9 cellular contexts compared by ENCODE assay signal in the genomic region with DNA sequence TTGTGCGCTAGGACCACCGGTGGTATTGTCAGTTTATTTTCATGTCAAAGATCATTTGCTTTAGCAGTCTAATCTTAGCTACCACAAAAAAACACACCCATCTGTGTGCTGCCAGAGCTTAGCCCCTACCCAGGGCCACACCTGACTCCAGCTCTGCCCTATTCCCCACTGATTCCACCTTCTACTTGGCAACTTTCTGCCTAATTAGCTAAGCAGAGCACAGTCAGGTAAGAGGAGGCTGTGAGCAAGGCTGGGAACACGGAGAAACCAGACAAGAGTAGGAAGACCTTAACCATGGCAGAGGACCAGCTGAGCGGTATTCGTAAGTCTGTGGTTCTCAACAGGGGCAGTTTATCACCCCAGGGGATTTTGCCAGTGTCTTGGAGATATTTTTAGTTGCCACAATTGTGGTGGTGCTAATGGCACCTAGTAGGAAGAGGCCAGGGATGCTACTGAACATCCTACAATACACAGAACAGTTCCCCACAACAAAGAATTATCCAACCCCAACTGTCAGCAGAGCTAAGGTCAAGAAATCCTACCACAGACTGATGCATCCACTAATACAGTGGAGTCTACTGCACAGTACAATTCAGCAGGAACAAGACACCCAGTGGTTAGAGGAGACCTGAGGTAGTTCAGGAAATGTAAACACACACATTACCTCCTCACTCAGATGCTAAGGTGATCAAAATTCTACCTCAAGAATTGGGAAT.
A peak's percentile ranks its signal among the peaks of the same experiment; 100 is the strongest.
DNase-seq lines count a peak whose midpoint lies in the region; ATAC-seq and TF ChIP-seq lines count a peak whose summit lies in the region.
"Had no signal": no experiment of that assay in that cellular context is flagged by ENCODE, and none has a peak within 500 bp of the region (broad histone marks: within the 10 kb centered on the region; RNA-seq: fewer than 3 reads in every experiment).

No MANE protein-coding gene starts in this region.

- H3K4me1 ChIP-seq in thymus (ENCODE audit: control insufficient read depth, insufficient read depth, low read length) = peaks cover 4% of the 10 kb centered on the region

- H3K4me3 ChIP-seq in coronary artery = peak overlapping the region; percentile 15
- peak overlapping the region; percentile 48 for H3K4me3 ChIP-seq in thymus (ENCODE audit: low read length)
- no peak overlapping the region for H3K4me3 ChIP-seq in H7 (ENCODE audit: insufficient read depth, low read depth, low read length)

- TF ChIP-seq CTCF in coronary artery (IDR thresholded peaks at IDR 0.05) = no peak

- WGBS in thymus = 6% methylated on average over 5 of the region's 5 CpGs

- H3K27ac ChIP-seq in coronary artery (no peak overlapping the region), thymus (ENCODE audit: low read depth) (peak overlapping the region; percentile 64)
- H3K27ac ChIP-seq: parathyroid adenoma had no signal

- peak; percentile 14 to 24 for DNase-seq in AML-193 (lab: John Stamatoyannopoulos, UW)
- no peak for DNase-seq in coronary artery (ENCODE audit: low spot score)
- no peak for DNase-seq in H7
- DNase-seq in DMS53 treated with DMSO at 0.1 percent for 48 hours (lab: John Stamatoyannopoulos, UW; ENCODE audit: unreplicated experiment) = no peak
- DNase-seq in activated CD4-positive, alpha-beta T cell treated with anti-CD3 and anti-CD28 coated beads for 48 hours = no peak

- peak; percentile 53 for ATAC-seq in GM19452 (IDR thresholded peaks at IDR 0.05; ENCODE audit: unreplicated experiment)
- ATAC-seq in HG03571 (IDR thresholded peaks at IDR 0.05; ENCODE audit: unreplicated experiment) = peak; percentile 56

- H3K27me3 ChIP-seq in thymus (ENCODE audit: control insufficient read depth, insufficient read depth) (no peaks in the 10 kb centered on the region), H7 (ENCODE audit: control insufficient read depth, insufficient read depth, low read length) (no peaks in the 10 kb centered on the region)

- H3K9me3 ChIP-seq in thymus (ENCODE audit: control insufficient read depth) = no peaks in the 10 kb centered on the region

- H3K36me3 ChIP-seq in thymus (ENCODE audit: control insufficient read depth, insufficient read depth) (no peaks in the 10 kb centered on the region), H7 (replicated peaks; ENCODE audit: control insufficient read depth, insufficient read depth, low read length) (no peaks in the 10 kb centered on the region)

Comparison
In these comparisons a context has a peak if more than half of its experiments do, and no peak if none do; other contexts are left out.
1. DNase-seq: peak in AML-193 (2 of 2); none in coronary artery (single experiment), H7 (single experiment), DMS53 treated with DMSO at 0.1 percent for 48 hours (single experiment) and activated CD4-positive, alpha-beta T cell treated with anti-CD3 and anti-CD28 coated beads for 48 hours (single experiment).